In genomic region chr16:426115-426905, GRCh38 we compare ENCODE assay signal across 6 cellular contexts.
A peak's percentile ranks its signal among the peaks of the same experiment; 100 is the strongest.
DNase-seq lines count a peak whose midpoint lies in the region; ATAC-seq, FAIRE-seq and TF ChIP-seq lines count a peak whose summit lies in the region.

No MANE protein-coding gene starts in this region.

- no peaks in the 10 kb centered on the region for H3K9me2 ChIP-seq in SU-DHL-6 (replicated peaks; ENCODE audit: insufficient read depth, low read length)

- H3K9me3 ChIP-seq in SU-DHL-6 (ENCODE audit: insufficient read depth, low read length) = no peaks in the 10 kb centered on the region
- H3K9me3 ChIP-seq in iPS-18a (ENCODE audit: control insufficient read depth, low read depth, low read length) = no peaks in the 10 kb centered on the region

- H3K4me1 ChIP-seq in iPS-18a (ENCODE audit: control insufficient read depth, low read depth, low read length) = peaks cover 7% of the 10 kb centered on the region

- peak; percentile 17 for DNase-seq in urothelium cell line (ENCODE audit: low spot score)
- DNase-seq in NCI-H1694 treated with DMSO at 0.1 percent for 48 hours (lab: John Stamatoyannopoulos, UW) = no peak

- H3K79me2 ChIP-seq in SU-DHL-6 (ENCODE audit: insufficient read depth, low read length) = peaks cover 21% of the 10 kb centered on the region

- FAIRE-seq in urothelium cell line (lab: Jason Lieb, UNC) = no peak

- peaks cover 3% of the 10 kb centered on the region; the same call in 1 of the 2 replicates for H4K20me1 ChIP-seq in SU-DHL-6 (ENCODE audit: low read depth, low read length)

- ATAC-seq in GM21786 (IDR thresholded peaks at IDR 0.05; ENCODE audit: unreplicated experiment) = peak; percentile 7
- no peak for ATAC-seq in GM18520 (IDR thresholded peaks at IDR 0.05; ENCODE audit: unreplicated experiment)

- no peak for TF ChIP-seq CTCF in SU-DHL-6 (IDR thresholded peaks at IDR 0.05; ENCODE audit: insufficient read depth, low read length, poor library complexity, severe bottlenecking)

- H3K9ac ChIP-seq in SU-DHL-6 (ENCODE audit: low read length) (peak overlapping the region; percentile 68), iPS-18a (ENCODE audit: low read length) (peak overlapping the region; percentile 51)

- H3K4me2 ChIP-seq in SU-DHL-6 (ENCODE audit: low read depth, low read length, poor library complexity, severe bottlenecking) = peak overlapping the region; percentile 65

- H2AFZ ChIP-seq in SU-DHL-6 (ENCODE audit: low read depth, low read length, severe bottlenecking) = no peak overlapping the region

- H3K27ac ChIP-seq in SU-DHL-6 (ENCODE audit: low read depth, low read length) (no peak overlapping the region), iPS-18a (ENCODE audit: low read length) (no peak overlapping the region)

- H3K36me3 ChIP-seq in SU-DHL-6 (ENCODE audit: low read length) (no peaks in the 10 kb centered on the region), iPS-18a (ENCODE audit: control insufficient read depth, low read depth, low read length) (no peaks in the 10 kb centered on the region)

- H3K4me3 ChIP-seq in SU-DHL-6 (ENCODE audit: insufficient read depth, low read length, poor library complexity, severe bottlenecking) (peak overlapping the region; percentile 60), iPS-18a (ENCODE audit: low read length) (peak overlapping the region; percentile 71)

- H3K27me3 ChIP-seq in SU-DHL-6 (ENCODE audit: low read length) (no peaks in the 10 kb centered on the region), iPS-18a (ENCODE audit: control insufficient read depth, insufficient read depth, low read length) (peaks cover 43% of the 10 kb centered on the region)

- 0 out of 2 replicates have a peak, but pooled peaks cover 8% of the 10 kb centered on the region for H3F3A ChIP-seq in SU-DHL-6 (ENCODE audit: insufficient read depth)
